28 cellular contexts compared by ENCODE assay signal in genomic region chr12:49054524-49054923, GRCh38. TPM values are rescaled to one million over a fixed set of nuclear protein-coding genes. Genes with fewer than 3 reads are reported as not detected.
DNase-seq lines count a peak whose midpoint lies in the region; ATAC-seq and TF ChIP-seq lines count a peak whose summit lies in the region.
"Had no signal": no experiment of that assay in that cellular context is flagged by ENCODE, and none has a peak within 500 bp of the region (broad histone marks: within the 10 kb centered on the region; RNA-seq: fewer than 3 reads in every experiment).

No MANE protein-coding gene starts in this region.

- CTCF ChIA-PET in HEK293T (lab: Yijun Ruan, JAX) = no interaction called here

- DNase-seq in natural killer cell (no peak), glutamatergic neuron (no peak), HEK293T (ENCODE audit: extremely low spot score) (no peak), SKM-1 treated with dmso at 0.1 percent for 144 hours (lab: John Stamatoyannopoulos, UW; ENCODE audit: unreplicated experiment) (no peak)
- no peak for DNase-seq in natural killer cell treated with Interleukin-12 subunit alpha and Interleukin-12 subunit beta and Interleukin-15 and Interleukin-18, amount 100 ng/mL, for 72 hours (ENCODE audit: low spot score)
- no peak for DNase-seq in stimulated activated effector memory CD8-positive, alpha-beta T cell treated with anti-CD3 and anti-CD28 coated beads, Interleukin-12 subunit alpha, Interleukin-12 subunit beta, amount 100 ng/mL, for 72 hours (ENCODE audit: low spot score in 2 of 2)
- DNase-seq: activated CD4-positive, alpha-beta T cell treated with anti-CD3 and anti-CD28 coated beads for 48 hours; activated naive CD8-positive, alpha-beta T cell treated with anti-CD3 and anti-CD28 coated beads, Interleukin-2, amount 10 ng/mL, durations not matched to agents 7 days and 5 days; DMS 273 treated with DMSO at 0.1 percent for 48 hours; effector memory CD8-positive, alpha-beta T cell; foreskin keratinocyte; GM23248; Kasumi-1; left lung; naive thymus-derived CD8-positive, alpha-beta T cell; NCI-H1092; NCI-H2029; NCI-H2227 treated with DMSO at 0.1 percent for 48 hours; NCI-H69; right lobe of liver; stimulated activated naive CD8-positive, alpha-beta T cell treated with anti-CD3 and anti-CD28 coated beads, Interleukin-15, Interleukin-2, amounts not matched to agents 100 U/mL and 50 U/mL, for 24 hours had no signal

- H3K4me3 Mint-ChIP-seq in natural killer cell (no peak overlapping the region), glutamatergic neuron (ENCODE audit: unreplicated experiment) (no peak overlapping the region)
- H3K4me3 Mint-ChIP-seq in natural killer cell treated with Interleukin-12 subunit alpha and Interleukin-12 subunit beta and Interleukin-15 and Interleukin-18, amount 100 ng/mL, for 72 hours = no peak overlapping the region
- H3K4me3 Mint-ChIP-seq in activated T-helper 17 cell treated with anti-CD3 and anti-CD28 coated beads, Interleukin-2, amount 50 U/mL, for 72 hours = no peak overlapping the region
- H3K4me3 Mint-ChIP-seq in stimulated activated effector memory CD8-positive, alpha-beta T cell treated with anti-CD3 and anti-CD28 coated beads, Interleukin-12 subunit alpha, Interleukin-12 subunit beta, amount 100 ng/mL, for 72 hours = no peak overlapping the region
- H3K4me3 Mint-ChIP-seq: activated naive CD8-positive, alpha-beta T cell treated with anti-CD3 and anti-CD28 coated beads, Interleukin-2, amount 10 ng/mL, durations not matched to agents 7 days and 5 days; CD14-positive monocyte; mesothelial cell of epicardium had no signal

- intact Hi-C loops in natural killer cell (cut with micrococcal nuclease) = no loop called here

- TF ChIP-seq CTCF in natural killer cell (IDR thresholded peaks at IDR 0.05) (no peak), glutamatergic neuron (IDR thresholded peaks at IDR 0.05; ENCODE audit: partially characterized antibody, unreplicated experiment) (no peak)

- peaks cover 56 to 78% of the 10 kb centered on the region in 2 donors for H3K4me1 Mint-ChIP-seq in natural killer cell
- H3K4me1 Mint-ChIP-seq in natural killer cell treated with Interleukin-12 subunit alpha and Interleukin-12 subunit beta and Interleukin-15 and Interleukin-18, amount 100 ng/mL, for 72 hours (ENCODE audit: low read depth in 2 of 2) = peaks cover 42 to 67% of the 10 kb centered on the region in 2 donors
- peaks cover 46% of the 10 kb centered on the region for H3K4me1 Mint-ChIP-seq in activated T-helper 17 cell treated with anti-CD3 and anti-CD28 coated beads, Interleukin-2, amount 50 U/mL, for 72 hours
- peaks cover 23% of the 10 kb centered on the region for H3K4me1 Mint-ChIP-seq in glutamatergic neuron (ENCODE audit: low read depth, unreplicated experiment)
- H3K4me1 Mint-ChIP-seq in stimulated activated effector memory CD8-positive, alpha-beta T cell treated with anti-CD3 and anti-CD28 coated beads, Interleukin-12 subunit alpha, Interleukin-12 subunit beta, amount 100 ng/mL, for 72 hours = peaks cover 76% of the 10 kb centered on the region

- peaks cover 8% of the 10 kb centered on the region for H3K36me3 Mint-ChIP-seq in natural killer cell
- peaks cover 16% of the 10 kb centered on the region for H3K36me3 Mint-ChIP-seq in natural killer cell treated with Interleukin-12 subunit alpha and Interleukin-12 subunit beta and Interleukin-15 and Interleukin-18, amount 100 ng/mL, for 72 hours
- peaks cover 92% of the 10 kb centered on the region for H3K36me3 Mint-ChIP-seq in activated T-helper 17 cell treated with anti-CD3 and anti-CD28 coated beads, Interleukin-2, amount 50 U/mL, for 72 hours (ENCODE audit: low read depth)
- H3K36me3 Mint-ChIP-seq in glutamatergic neuron (ENCODE audit: unreplicated experiment) = peaks cover 5% of the 10 kb centered on the region
- H3K36me3 Mint-ChIP-seq in stimulated activated effector memory CD8-positive, alpha-beta T cell treated with anti-CD3 and anti-CD28 coated beads, Interleukin-12 subunit alpha, Interleukin-12 subunit beta, amount 100 ng/mL, for 72 hours = peaks cover 66% of the 10 kb centered on the region

- H3K9me3 Mint-ChIP-seq in natural killer cell (no peaks in the 10 kb centered on the region), glutamatergic neuron (ENCODE audit: unreplicated experiment) (peaks cover 11% of the 10 kb centered on the region)
- no peaks in the 10 kb centered on the region for H3K9me3 Mint-ChIP-seq in natural killer cell treated with Interleukin-12 subunit alpha and Interleukin-12 subunit beta and Interleukin-15 and Interleukin-18, amount 100 ng/mL, for 72 hours
- no peaks in the 10 kb centered on the region for H3K9me3 Mint-ChIP-seq in activated T-helper 17 cell treated with anti-CD3 and anti-CD28 coated beads, Interleukin-2, amount 50 U/mL, for 72 hours
- H3K9me3 Mint-ChIP-seq in stimulated activated effector memory CD8-positive, alpha-beta T cell treated with anti-CD3 and anti-CD28 coated beads, Interleukin-12 subunit alpha, Interleukin-12 subunit beta, amount 100 ng/mL, for 72 hours = no peaks in the 10 kb centered on the region
- H3K9me3 Mint-ChIP-seq: activated naive CD8-positive, alpha-beta T cell treated with anti-CD3 and anti-CD28 coated beads, Interleukin-2, amount 10 ng/mL, durations not matched to agents 7 days and 5 days; CD14-positive monocyte; effector memory CD8-positive, alpha-beta T cell; mesothelial cell of epicardium; naive thymus-derived CD8-positive, alpha-beta T cell had no signal

- H3K27ac Mint-ChIP-seq in natural killer cell (peak overlapping the region; percentile 81 to 85), glutamatergic neuron (ENCODE audit: unreplicated experiment) (peak overlapping the region; percentile 23)
- peak overlapping the region in 1 of 2 donors; percentile 90 for H3K27ac Mint-ChIP-seq in natural killer cell treated with Interleukin-12 subunit alpha and Interleukin-12 subunit beta and Interleukin-15 and Interleukin-18, amount 100 ng/mL, for 72 hours
- H3K27ac Mint-ChIP-seq in activated T-helper 17 cell treated with anti-CD3 and anti-CD28 coated beads, Interleukin-2, amount 50 U/mL, for 72 hours = peak overlapping the region; percentile 79
- H3K27ac Mint-ChIP-seq in stimulated activated effector memory CD8-positive, alpha-beta T cell treated with anti-CD3 and anti-CD28 coated beads, Interleukin-12 subunit alpha, Interleukin-12 subunit beta, amount 100 ng/mL, for 72 hours = peak overlapping the region; percentile 80
- H3K27ac Mint-ChIP-seq: activated naive CD8-positive, alpha-beta T cell treated with anti-CD3 and anti-CD28 coated beads, Interleukin-2, amount 10 ng/mL, durations not matched to agents 7 days and 5 days; mesothelial cell of epicardium had no signal

- POLR2A ChIA-PET in HEK293T (lab: Yijun Ruan, JAX) = interaction anchor here (5.2 kb wide), 1 partner anchor 77 kb away, joined by 50 read pairs; the partner anchor contains the start of gene TUBA1B

- ATAC-seq in natural killer cell (no peak), HG02623 (IDR thresholded peaks at IDR 0.05; ENCODE audit: unreplicated experiment) (no peak)
- no peak for ATAC-seq in natural killer cell treated with Interleukin-12 subunit alpha and Interleukin-12 subunit beta and Interleukin-15 and Interleukin-18, amount 100 ng/mL, for 72 hours
- no peak for ATAC-seq in activated T-helper 17 cell treated with anti-CD3 and anti-CD28 coated beads, Interleukin-2, amount 50 U/mL, for 72 hours (replicated peaks)
- no peak for ATAC-seq in stimulated activated effector memory CD8-positive, alpha-beta T cell treated with anti-CD3 and anti-CD28 coated beads, Interleukin-12 subunit alpha, Interleukin-12 subunit beta, amount 100 ng/mL, for 72 hours
- ATAC-seq: effector memory CD8-positive, alpha-beta T cell; esophagus mucosa; foreskin keratinocyte; left lung; naive thymus-derived CD8-positive, alpha-beta T cell; right lobe of liver; stimulated activated naive CD8-positive, alpha-beta T cell treated with anti-CD3 and anti-CD28 coated beads, Interleukin-15, Interleukin-2, amounts not matched to agents 100 U/mL and 50 U/mL, for 24 hours had no signal

- H3K27me3 Mint-ChIP-seq in natural killer cell (ENCODE audit: low read depth in 2 of 2) = no peaks in the 10 kb centered on the region
- H3K27me3 Mint-ChIP-seq in natural killer cell treated with Interleukin-12 subunit alpha and Interleukin-12 subunit beta and Interleukin-15 and Interleukin-18, amount 100 ng/mL, for 72 hours = no peaks in the 10 kb centered on the region
- H3K27me3 Mint-ChIP-seq in activated T-helper 17 cell treated with anti-CD3 and anti-CD28 coated beads, Interleukin-2, amount 50 U/mL, for 72 hours = no peaks in the 10 kb centered on the region
- H3K27me3 Mint-ChIP-seq in glutamatergic neuron (ENCODE audit: unreplicated experiment) = peaks cover 10% of the 10 kb centered on the region
- H3K27me3 Mint-ChIP-seq: activated naive CD8-positive, alpha-beta T cell treated with anti-CD3 and anti-CD28 coated beads, Interleukin-2, amount 10 ng/mL, durations not matched to agents 7 days and 5 days; effector memory CD8-positive, alpha-beta T cell; naive thymus-derived CD8-positive, alpha-beta T cell had no signal

RNA-seq across cellular contexts. Expression of gene KMT2D, which starts 6.1 kb away (rescaled TPM):
- total RNA-seq in natural killer cell (100 to 1,000 TPM; 164 to 186 (median 182) TPM), glutamatergic neuron (ENCODE audit: unreplicated experiment) (144 TPM)
- total RNA-seq in natural killer cell treated with Interleukin-12 subunit alpha and Interleukin-12 subunit beta and Interleukin-15 and Interleukin-18, amount 100 ng/mL, for 72 hours = 100 to 1,000 TPM; 120 to 199 TPM
- total RNA-seq in activated T-helper 17 cell treated with anti-CD3 and anti-CD28 coated beads, Interleukin-2, amount 50 U/mL, for 72 hours = 10 to 100 TPM; 66.8 to 78.6 TPM

RNA-seq across cellular contexts. Expression of gene RHEBL1, which starts 15.3 kb away (rescaled TPM):
- total RNA-seq in natural killer cell (10 to 100 TPM in 2 of 3 donors, 1 to 10 TPM in 1; 6.3 to 11.6 (median 11.1) TPM), glutamatergic neuron (ENCODE audit: unreplicated experiment) (2.3 TPM)
- total RNA-seq in natural killer cell treated with Interleukin-12 subunit alpha and Interleukin-12 subunit beta and Interleukin-15 and Interleukin-18, amount 100 ng/mL, for 72 hours = 10 to 100 TPM; 21.9 to 28.9 TPM
- total RNA-seq in activated T-helper 17 cell treated with anti-CD3 and anti-CD28 coated beads, Interleukin-2, amount 50 U/mL, for 72 hours = 10 to 100 TPM; 12.2 to 19.3 TPM

RNA-seq across cellular contexts. Expression of gene PRKAG1, which starts 35.9 kb away (rescaled TPM):
- total RNA-seq in natural killer cell = 100 to 1,000 TPM in 1 of 3 donors, 10 to 100 TPM in 2; 76.4 to 100 (median 81.1) TPM
- total RNA-seq in natural killer cell treated with Interleukin-12 subunit alpha and Interleukin-12 subunit beta and Interleukin-15 and Interleukin-18, amount 100 ng/mL, for 72 hours = 10 to 100 TPM; 63.4 to 70.3 TPM
- total RNA-seq in activated T-helper 17 cell treated with anti-CD3 and anti-CD28 coated beads, Interleukin-2, amount 50 U/mL, for 72 hours = 10 to 100 TPM; 47.1 to 62.7 TPM
- 58.2 TPM for total RNA-seq in glutamatergic neuron (ENCODE audit: unreplicated experiment)

RNA-seq across cellular contexts. Expression of gene DHH, which starts 40.1 kb away (rescaled TPM):
- total RNA-seq in natural killer cell (under 1 TPM; 0.39 to 0.80 (median 0.45) TPM), glutamatergic neuron (ENCODE audit: unreplicated experiment) (1.2 TPM)
- total RNA-seq in natural killer cell treated with Interleukin-12 subunit alpha and Interleukin-12 subunit beta and Interleukin-15 and Interleukin-18, amount 100 ng/mL, for 72 hours = under 1 TPM; 0.24 to 0.31 TPM
- under 1 TPM; 0.26 to 0.42 TPM for total RNA-seq in activated T-helper 17 cell treated with anti-CD3 and anti-CD28 coated beads, Interleukin-2, amount 50 U/mL, for 72 hours
- total RNA-seq: chondrocyte, foreskin keratinocyte, GM23248, hepatocyte had no signal

RNA-seq across cellular contexts. Expression of gene DDN, which starts 55.3 kb away (rescaled TPM):
- total RNA-seq in natural killer cell (1 to 10 TPM; 1.1 to 3.4 (median 1.4) TPM), glutamatergic neuron (ENCODE audit: unreplicated experiment) (6.4 TPM)
- 1 to 10 TPM in 1 of 2 donors, under 1 TPM in 1; 0.48 to 1.1 TPM for total RNA-seq in natural killer cell treated with Interleukin-12 subunit alpha and Interleukin-12 subunit beta and Interleukin-15 and Interleukin-18, amount 100 ng/mL, for 72 hours
- total RNA-seq in activated T-helper 17 cell treated with anti-CD3 and anti-CD28 coated beads, Interleukin-2, amount 50 U/mL, for 72 hours = 1 to 10 TPM in 1 of 2 donors, under 1 TPM in 1; 0.32 to 1.5 TPM
- total RNA-seq: GM23248 had no signal
